ENCODE assay signal across 10 cellular contexts in genomic region chr10:17682236-17682946, GRCh38. TPM values are rescaled to one million over a fixed set of nuclear protein-coding genes. Genes with fewer than 3 reads are reported as not detected.
DNase-seq lines count a peak whose midpoint lies in the region; ATAC-seq, FAIRE-seq and TF ChIP-seq lines count a peak whose summit lies in the region.
"Had no signal": no experiment of that assay in that cellular context is flagged by ENCODE, and none has a peak within 500 bp of the region (broad histone marks: within the 10 kb centered on the region; RNA-seq: fewer than 3 reads in every experiment).

No MANE protein-coding gene starts in this region.

- peak overlapping the region in 1 of 2 donors; percentile 21 for H3K27ac Mint-ChIP-seq in natural killer cell treated with Interleukin-12 subunit alpha and Interleukin-12 subunit beta and Interleukin-15 and Interleukin-18, amount 100 ng/mL, for 72 hours
- no peak overlapping the region for H3K27ac Mint-ChIP-seq in natural killer cell
- peak overlapping the region; percentile 44 to 59 for H3K27ac Mint-ChIP-seq in T-cell

- H3K4me3 Mint-ChIP-seq in natural killer cell treated with Interleukin-12 subunit alpha and Interleukin-12 subunit beta and Interleukin-15 and Interleukin-18, amount 100 ng/mL, for 72 hours, result peak overlapping the region; percentile 15
- no peak overlapping the region for H3K4me3 Mint-ChIP-seq in natural killer cell
- H3K4me3 Mint-ChIP-seq in T-cell, result peak overlapping the region in 2 of 3 donors; percentile 1 to 45

- H4K20me1 ChIP-seq in endothelial cell of umbilical vein (replicated peaks; ENCODE audit: control insufficient read depth, extremely low read depth, insufficient read depth, low read length), result no peaks in the 10 kb centered on the region

- no peak for DNase-seq in natural killer cell treated with Interleukin-12 subunit alpha and Interleukin-12 subunit beta and Interleukin-15 and Interleukin-18, amount 100 ng/mL, for 72 hours (ENCODE audit: low spot score)
- DNase-seq in natural killer cell (no peak), T-cell (no peak), endothelial cell of umbilical vein (ENCODE audit: low read depth, low spot score) (peak; percentile 37), testis (no peak), NOMO-1 treated with DMSO at 0.1 percent for 48 hours (lab: John Stamatoyannopoulos, UW; ENCODE audit: unreplicated experiment) (no peak), SKM-1 treated with dmso at 0.1 percent for 144 hours (lab: John Stamatoyannopoulos, UW; ENCODE audit: unreplicated experiment) (no peak)
- DNase-seq: amniotic stem cell, right lobe of liver had no signal

- TF ChIP-seq POLR2A in endothelial cell of umbilical vein (IDR thresholded peaks at IDR 0.05; ENCODE audit: low read depth, low read length) (no peak), testis (IDR thresholded peaks at IDR 0.05) (no peak)

- H3K9me3 ChIP-seq in endothelial cell of umbilical vein (replicated peaks; ENCODE audit: control insufficient read depth, insufficient read depth, low read length), result no peaks in the 10 kb centered on the region
- no peaks in the 10 kb centered on the region for H3K9me3 ChIP-seq in testis
- H3K9me3 ChIP-seq: right lobe of liver had no signal

- no peak for FAIRE-seq in endothelial cell of umbilical vein (lab: Jason Lieb, UNC)

- no peaks in the 10 kb centered on the region for H3K36me3 Mint-ChIP-seq in natural killer cell treated with Interleukin-12 subunit alpha and Interleukin-12 subunit beta and Interleukin-15 and Interleukin-18, amount 100 ng/mL, for 72 hours
- H3K36me3 Mint-ChIP-seq in natural killer cell, result no peaks in the 10 kb centered on the region
- peaks cover 28% of the 10 kb centered on the region for H3K36me3 Mint-ChIP-seq in T-cell

- no peak overlapping the region for H3K27ac ChIP-seq in endothelial cell of umbilical vein (ENCODE audit: insufficient read depth, low read depth, low read length)
- H3K27ac ChIP-seq in testis, result peak overlapping the region; percentile 0 to 27
- H3K27ac ChIP-seq: right lobe of liver had no signal

- peaks cover 38 to 53% of the 10 kb centered on the region in 2 donors for H3K4me1 Mint-ChIP-seq in natural killer cell treated with Interleukin-12 subunit alpha and Interleukin-12 subunit beta and Interleukin-15 and Interleukin-18, amount 100 ng/mL, for 72 hours (ENCODE audit: low read depth in 2 of 2)
- H3K4me1 Mint-ChIP-seq in natural killer cell (peaks cover 40 to 60% of the 10 kb centered on the region in 2 donors), T-cell (peaks cover 57 to 62% (median 58%) of the 10 kb centered on the region in 3 donors)

- no TSS peak for BruUV-seq in endothelial cell of umbilical vein (replicated peaks; lab: Mats Ljungman, UMichigan)

- no peak for ATAC-seq in natural killer cell treated with Interleukin-12 subunit alpha and Interleukin-12 subunit beta and Interleukin-15 and Interleukin-18, amount 100 ng/mL, for 72 hours
- ATAC-seq in natural killer cell (no peak), T-cell (replicated peaks in 1 of 4) (no peak), GM19035 (IDR thresholded peaks at IDR 0.05; ENCODE audit: unreplicated experiment) (no peak)

- H3K9me3 Mint-ChIP-seq in natural killer cell treated with Interleukin-12 subunit alpha and Interleukin-12 subunit beta and Interleukin-15 and Interleukin-18, amount 100 ng/mL, for 72 hours, result no peaks in the 10 kb centered on the region
- H3K9me3 Mint-ChIP-seq in natural killer cell (no peaks in the 10 kb centered on the region), T-cell (peaks cover 0 to 4% (median 0%) of the 10 kb centered on the region in 3 donors)

- 62 to 64% methylated on average over 2 of the region's 2 CpGs for WGBS in testis, 2 donors

- H3K4me1 ChIP-seq in endothelial cell of umbilical vein (ENCODE audit: control insufficient read depth, extremely low read depth, insufficient read depth, low read length) (peaks cover 2% of the 10 kb centered on the region), testis (no peaks in the 10 kb centered on the region)
- H3K4me1 ChIP-seq: right lobe of liver had no signal

- no peak overlapping the region for H3K4me3 ChIP-seq in endothelial cell of umbilical vein (replicated peaks in 1 of 3; ENCODE audit: insufficient read depth in 1 of 3, low read depth in 1 of 3, low read length in 3 of 3)
- no peak overlapping the region for H3K4me3 ChIP-seq in testis
- H3K4me3 ChIP-seq: right lobe of liver had no signal

- H3K79me2 ChIP-seq in endothelial cell of umbilical vein (ENCODE audit: control insufficient read depth, insufficient read depth, low read length), result peaks cover 52% of the 10 kb centered on the region

- no peaks in the 10 kb centered on the region for H3K27me3 Mint-ChIP-seq in natural killer cell treated with Interleukin-12 subunit alpha and Interleukin-12 subunit beta and Interleukin-15 and Interleukin-18, amount 100 ng/mL, for 72 hours
- H3K27me3 Mint-ChIP-seq in natural killer cell (ENCODE audit: low read depth in 2 of 2) (no peaks in the 10 kb centered on the region), T-cell (no peaks in the 10 kb centered on the region)

- no peak overlapping the region for H2AFZ ChIP-seq in endothelial cell of umbilical vein (ENCODE audit: low read depth, low read length)

- no peak overlapping the region for H3K9ac ChIP-seq in endothelial cell of umbilical vein (replicated peaks; ENCODE audit: extremely low read depth, insufficient read depth, low read length)

- TF ChIP-seq CTCF in natural killer cell (IDR thresholded peaks at IDR 0.05), result no peak
- no peak for TF ChIP-seq CTCF in endothelial cell of umbilical vein (IDR thresholded peaks at IDR 0.05; ENCODE audit: extremely low read depth in 1 of 2, insufficient read depth in 1 of 2, low read depth in 1 of 2, low read length in 2 of 2)
- no peak for TF ChIP-seq CTCF in testis (IDR thresholded peaks at IDR 0.05)

- H3K27me3 ChIP-seq in endothelial cell of umbilical vein (ENCODE audit: control insufficient read depth in 2 of 2, insufficient read depth in 2 of 2, low read length in 2 of 2) (no peaks in the 10 kb centered on the region), testis (no peaks in the 10 kb centered on the region)
- H3K27me3 ChIP-seq: right lobe of liver had no signal

- CTCF ChIA-PET in T-cell (lab: Charles Lee) (no interaction called here), endothelial cell of umbilical vein (lab: Charles Lee) (no interaction called here)

- H3K4me2 ChIP-seq in endothelial cell of umbilical vein (ENCODE audit: insufficient read depth, low read length), result no peak overlapping the region

- H3K36me3 ChIP-seq in endothelial cell of umbilical vein (ENCODE audit: control insufficient read depth in 2 of 2, extremely low read depth in 1 of 2, insufficient read depth in 2 of 2, low read length in 2 of 2) (no peaks in the 10 kb centered on the region), testis (ENCODE audit: low read depth, missing control alignments) (no peaks in the 10 kb centered on the region)
- H3K36me3 ChIP-seq: right lobe of liver had no signal

- peaks cover 2% of the 10 kb centered on the region for H3K9me1 ChIP-seq in endothelial cell of umbilical vein (replicated peaks; ENCODE audit: control insufficient read depth, extremely low read depth, insufficient read depth, low read length)

- dilution Hi-C loops in endothelial cell of umbilical vein (cut with MboI; ENCODE audit: extremely low pct_ligation_motif_present, low sequenced_read_pairs), result no loop called here

- intact Hi-C loops in natural killer cell (cut with micrococcal nuclease), result loop anchor here (5.0 kb wide), 1 partner anchor 40 kb away; the partner anchor contains the start of gene STAM
- intact Hi-C loops in endothelial cell of umbilical vein (cut with micrococcal nuclease), result no loop called here
- intact Hi-C loops in testis (cut with DNase I; ENCODE audit: low total_unique reads), result no loop called here

- POLR2A ChIA-PET in T-cell (lab: Charles Lee), result no interaction called here
- POLR2A ChIA-PET in endothelial cell of umbilical vein (lab: Charles Lee), result no interaction called here

TF ChIP-seq in endothelial cell of umbilical vein, 7 proteins besides CTCF, POLR2A, EP300 and RAD21:
- TF ChIP-seq MYC (IDR thresholded peaks at IDR 0.05; ENCODE audit: low read depth, low read length), result no peak
- TF ChIP-seq POLR2AphosphoS5 (IDR thresholded peaks at IDR 0.05; ENCODE audit: insufficient read depth, low read depth, low read length), result no peak
- TF ChIP-seq, protein P1, sequence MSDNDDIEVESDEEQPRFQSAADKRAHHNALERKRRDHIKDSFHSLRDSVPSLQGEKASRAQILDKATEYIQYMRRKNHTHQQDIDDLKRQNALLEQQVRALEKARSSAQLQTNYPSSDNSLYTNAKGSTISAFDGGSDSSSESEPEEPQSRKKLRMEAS (IDR thresholded peaks at IDR 0.05; ENCODE audit: insufficient read depth, insufficient read length), result no peak
- no peak for TF ChIP-seq GATA2 (IDR thresholded peaks at IDR 0.05; ENCODE audit: insufficient read depth, insufficient read length, low read depth, low read length)
- TF ChIP-seq EZH2 (IDR thresholded peaks at IDR 0.05; ENCODE audit: borderline replicate concordance, low read depth, low read length, severe bottlenecking), result no peak
- no peak for TF ChIP-seq JUN (IDR thresholded peaks at IDR 0.05; ENCODE audit: borderline replicate concordance, insufficient read depth, insufficient read length, low read depth)
- no peak for TF ChIP-seq FOS (IDR thresholded peaks at IDR 0.05; ENCODE audit: borderline replicate concordance, insufficient read depth, low read length)

RNA-seq across cellular contexts. Expression of gene STAM, which starts 38.4 kb away (rescaled TPM):
- total RNA-seq in natural killer cell treated with Interleukin-12 subunit alpha and Interleukin-12 subunit beta and Interleukin-15 and Interleukin-18, amount 100 ng/mL, for 72 hours, result 10 to 100 TPM; 20.2 to 24.4 TPM
- total RNA-seq in natural killer cell (10 to 100 TPM; 37.8 to 40.2 (median 38.6) TPM), T-cell (10 to 100 TPM; 18.6 to 42.7 (median 25.7) TPM), endothelial cell of umbilical vein (20.0 and 20.6 TPM in 2 replicates), testis (10 to 100 TPM; 40.6 to 40.9 TPM)
- polyA plus RNA-seq in endothelial cell of umbilical vein (16.1 and 17.7 TPM in 2 replicates), testis (ENCODE audit: insufficient read depth, low read depth, low replicate concordance) (23.7 TPM)
- polyA plus RNA-seq in endothelial cell of umbilical vein (2011; cell fraction: cytosol; rRNA removed), result 16.5 and 18.4 TPM in 2 replicates
- polyA plus RNA-seq in endothelial cell of umbilical vein (2011; cell fraction: nucleus; rRNA removed), result 24.6 and 25.9 TPM in 2 replicates
- 16.6 and 22.2 TPM in 2 replicates for polyA plus RNA-seq in endothelial cell of umbilical vein (2012)
- 25.6 and 27.7 TPM in 2 replicates for polyA minus RNA-seq in endothelial cell of umbilical vein
- polyA minus RNA-seq in endothelial cell of umbilical vein (2011; cell fraction: cytosol; rRNA and poly(A)+ RNA removed), result 8.6 TPM
- 56.6 and 59.0 TPM in 2 replicates for polyA minus RNA-seq in endothelial cell of umbilical vein (2011; cell fraction: nucleus; rRNA and poly(A)+ RNA removed)

Comparison
In these comparisons a context has a peak if more than half of its experiments do, and no peak if none do; other contexts are left out.
1. H3K27ac Mint-ChIP-seq: peak in T-cell (2 of 2); none in natural killer cell (0 of 2).